20 cellular contexts compared by ENCODE assay signal in genomic region chr3:106323586-106323985, GRCh38.
DNase-seq lines count a peak whose midpoint lies in the region; ATAC-seq, FAIRE-seq and TF ChIP-seq lines count a peak whose summit lies in the region.
"Had no signal": no experiment of that assay in that cellular context is flagged by ENCODE, and none has a peak within 500 bp of the region (broad histone marks: within the 10 kb centered on the region; RNA-seq: fewer than 3 reads in every experiment).

No MANE protein-coding gene starts in this region.

- no peaks in the 10 kb centered on the region for H3K36me3 ChIP-seq in astrocyte (ENCODE audit: insufficient read depth, low read length)
- no peaks in the 10 kb centered on the region for H3K36me3 ChIP-seq in kidney (ENCODE audit: control insufficient read depth in 1 of 2, insufficient read depth in 2 of 2, low read length in 2 of 2)

- H3K27ac ChIP-seq in astrocyte (ENCODE audit: low read depth, low read length), result no peak overlapping the region
- H3K27ac ChIP-seq in kidney (ENCODE audit: low read depth in 2 of 2, low read length in 2 of 2), result no peak overlapping the region
- H3K27ac ChIP-seq: GM23248 had no signal

- H2AFZ ChIP-seq in astrocyte (ENCODE audit: low read depth, low read length), result no peak overlapping the region
- H2AFZ ChIP-seq: GM23248 had no signal

- H3K27ac Mint-ChIP-seq in astrocyte (ENCODE audit: unreplicated experiment), result no peak overlapping the region
- no peak overlapping the region for H3K27ac Mint-ChIP-seq in activated T-helper 17 cell treated with anti-CD3 and anti-CD28 coated beads, Interleukin-2, amount 50 U/mL, for 72 hours
- H3K27ac Mint-ChIP-seq: CD4-positive, alpha-beta memory T cell had no signal

- ATAC-seq in activated T-helper 17 cell treated with anti-CD3 and anti-CD28 coated beads, Interleukin-2, amount 50 U/mL, for 72 hours (replicated peaks), result no peak
- ATAC-seq: GM12878 had no signal

- peaks cover 14% of the 10 kb centered on the region for H3K4me1 Mint-ChIP-seq in astrocyte (ENCODE audit: low read depth, unreplicated experiment)
- peaks cover 20% of the 10 kb centered on the region for H3K4me1 Mint-ChIP-seq in activated T-helper 17 cell treated with anti-CD3 and anti-CD28 coated beads, Interleukin-2, amount 50 U/mL, for 72 hours

- H3K4me3 ChIP-seq in astrocyte (ENCODE audit: insufficient read depth, low read depth, low read length) (no peak overlapping the region), kidney (ENCODE audit: low read length in 2 of 2) (no peak overlapping the region)
- H3K4me3 ChIP-seq: GM12878, GM23248 had no signal

- H3K36me3 Mint-ChIP-seq in astrocyte (ENCODE audit: low read depth, unreplicated experiment), result no peaks in the 10 kb centered on the region
- H3K36me3 Mint-ChIP-seq in activated T-helper 17 cell treated with anti-CD3 and anti-CD28 coated beads, Interleukin-2, amount 50 U/mL, for 72 hours (ENCODE audit: low read depth), result no peaks in the 10 kb centered on the region

- FAIRE-seq in astrocyte (lab: Jason Lieb, UNC) (no peak), kidney (lab: Jason Lieb, UNC) (no peak)
- FAIRE-seq: GM12878, GM19239, H1 had no signal

- no peaks in the 10 kb centered on the region for H3K9me3 Mint-ChIP-seq in astrocyte (ENCODE audit: unreplicated experiment)
- peaks cover 20% of the 10 kb centered on the region for H3K9me3 Mint-ChIP-seq in activated T-helper 17 cell treated with anti-CD3 and anti-CD28 coated beads, Interleukin-2, amount 50 U/mL, for 72 hours

- H3K4me1 ChIP-seq in astrocyte (ENCODE audit: insufficient read depth, low read length) (no peaks in the 10 kb centered on the region), kidney (ENCODE audit: control insufficient read depth in 1 of 2, insufficient read depth in 1 of 2, low read depth in 1 of 2, low read length in 2 of 2) (no peaks in the 10 kb centered on the region)

- H3K9me3 ChIP-seq in astrocyte (ENCODE audit: insufficient read depth, low read depth, low read length), result peaks cover 9% of the 10 kb centered on the region
- no peaks in the 10 kb centered on the region for H3K9me3 ChIP-seq in kidney (ENCODE audit: control insufficient read depth in 1 of 2, low read length in 2 of 2)

- H3K79me2 ChIP-seq in astrocyte (ENCODE audit: insufficient read depth, low read length), result no peaks in the 10 kb centered on the region

- DNase-seq in A172 (ENCODE audit: low spot score) (peak; percentile 29), M059J (ENCODE audit: low read depth) (peak; percentile 76), astrocyte (ENCODE audit: low read depth) (peak; percentile 68), kidney (no peak), KG1 (lab: John Stamatoyannopoulos, UW) (no peak)
- DNase-seq: 8988T; C1 segment of cervical spinal cord; Calu3; CD4-positive, alpha-beta memory T cell; COR-L47; DND-41; EL; GDM1; GM23248; H7; HCEC 1CT had no signal

- no peaks in the 10 kb centered on the region for H3K27me3 ChIP-seq in astrocyte (ENCODE audit: insufficient read depth, low read length)

- H4K20me1 ChIP-seq in astrocyte (ENCODE audit: insufficient read depth, low read length), result no peaks in the 10 kb centered on the region

- H3K27me3 Mint-ChIP-seq in astrocyte (ENCODE audit: low read depth, unreplicated experiment), result no peaks in the 10 kb centered on the region
- H3K27me3 Mint-ChIP-seq in activated T-helper 17 cell treated with anti-CD3 and anti-CD28 coated beads, Interleukin-2, amount 50 U/mL, for 72 hours, result no peaks in the 10 kb centered on the region
- H3K27me3 Mint-ChIP-seq: CD4-positive, alpha-beta memory T cell had no signal

- intact Hi-C loops in kidney (cut with DNase I), result no loop called here

- H3K9ac ChIP-seq in astrocyte (ENCODE audit: low read length) (no peak overlapping the region), kidney (ENCODE audit: low read length in 2 of 2) (no peak overlapping the region)
- H3K9ac ChIP-seq: GM23248 had no signal

- H3K4me3 Mint-ChIP-seq in astrocyte (ENCODE audit: unreplicated experiment), result no peak overlapping the region
- H3K4me3 Mint-ChIP-seq in activated T-helper 17 cell treated with anti-CD3 and anti-CD28 coated beads, Interleukin-2, amount 50 U/mL, for 72 hours, result no peak overlapping the region
- H3K4me3 Mint-ChIP-seq: CD4-positive, alpha-beta memory T cell had no signal

- TF ChIP-seq CTCF in astrocyte (IDR thresholded peaks at IDR 0.05; ENCODE audit: insufficient read depth, low read depth, low read length) (no peak), kidney (IDR thresholded peaks at IDR 0.05; ENCODE audit: borderline replicate concordance, extremely low read depth, insufficient read depth) (no peak)

- H3K4me2 ChIP-seq in astrocyte (ENCODE audit: low read length), result no peak overlapping the region

Comparison
In these comparisons a context has a peak if more than half of its experiments do, and no peak if none do; other contexts are left out.
1. DNase-seq: peak in A172 (single experiment), M059J (single experiment) and astrocyte (single experiment); none in kidney (single experiment) and KG1 (single experiment).